In the genomic region with DNA sequence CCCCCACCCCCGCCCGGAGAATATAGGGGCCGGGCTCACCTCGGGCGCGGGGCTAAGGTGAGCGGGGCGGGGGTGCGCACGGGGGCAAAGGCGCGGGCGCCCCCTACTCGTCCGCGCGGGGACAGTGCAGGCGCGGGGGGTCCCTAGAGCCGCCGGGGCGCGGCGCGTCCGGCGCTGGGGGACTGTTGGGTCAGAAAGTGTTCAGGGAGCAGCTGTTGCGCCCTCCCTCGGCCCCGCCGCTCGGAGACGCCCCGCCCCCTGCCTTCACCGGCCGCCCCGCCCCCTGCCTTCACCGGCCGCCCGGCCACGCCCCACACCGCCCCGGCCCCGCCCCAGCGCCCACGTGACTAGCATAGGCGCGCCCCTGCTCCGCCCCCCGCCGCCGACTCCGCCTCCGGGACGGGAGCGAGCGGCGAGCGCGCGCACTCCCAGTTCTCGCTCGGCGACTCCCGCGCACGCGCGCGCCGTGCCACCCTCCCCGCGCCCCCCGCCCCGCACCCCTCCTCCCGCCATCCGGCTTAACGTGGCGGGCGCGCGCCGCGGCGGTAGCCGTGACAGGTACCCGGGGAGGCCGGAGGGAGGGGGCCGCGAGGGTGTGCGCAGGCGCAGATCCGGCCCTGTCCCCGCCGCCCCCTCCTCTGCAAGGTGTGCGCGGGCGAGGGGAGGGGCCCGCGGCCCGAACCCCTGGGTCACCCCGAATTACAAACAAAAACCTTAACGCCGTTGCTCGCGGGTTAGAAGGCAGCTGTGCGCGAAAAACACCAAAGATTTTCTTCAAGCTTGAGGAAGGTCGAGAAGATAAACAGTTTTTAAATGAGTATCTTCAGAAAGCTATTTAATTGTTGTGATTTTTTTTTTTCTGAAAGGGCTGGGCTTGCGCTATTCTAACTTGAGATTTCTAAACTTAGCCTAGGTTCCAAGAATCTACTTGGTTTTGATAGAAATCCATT, we compare ENCODE assay signal across 8 cellular contexts. TPM values are rescaled to one million over a fixed set of nuclear protein-coding genes. Genes with fewer than 3 reads are reported as not detected.
DNase-seq lines count a peak whose midpoint lies in the region; ATAC-seq and TF ChIP-seq lines count a peak whose summit lies in the region.

No MANE protein-coding gene starts in this region.

- no peaks in the 10 kb centered on the region for H3K9me3 Mint-ChIP-seq in IgD-negative memory B cell
- H3K9me3 Mint-ChIP-seq in activated T-cell treated with anti-CD3 and anti-CD28 coated beads, Interleukin-2, amount 50 U/mL, for 24 hours, result no peaks in the 10 kb centered on the region
- H3K9me3 Mint-ChIP-seq in naive B cell, result no peaks in the 10 kb centered on the region
- H3K9me3 Mint-ChIP-seq in stimulated activated effector memory CD8-positive, alpha-beta T cell treated with anti-CD3 and anti-CD28 coated beads, Interleukin-12 subunit alpha, Interleukin-12 subunit beta, amount 100 ng/mL, for 72 hours, result no peaks in the 10 kb centered on the region

- H3K4me1 ChIP-seq in OCI-LY7 (ENCODE audit: insufficient read depth, low read length, poor library complexity, severe bottlenecking) (peaks cover 30% of the 10 kb centered on the region), esophagus muscularis mucosa (peaks cover 9 to 53% (median 41%) of the 10 kb centered on the region in 4 donors)

- 1% methylated on average over 16 of the region's 110 CpGs for WGBS in esophagus muscularis mucosa

- peak overlapping the region; percentile 93 to 97 (median 95) for H3K27ac Mint-ChIP-seq in IgD-negative memory B cell
- H3K27ac Mint-ChIP-seq in activated T-cell treated with anti-CD3 and anti-CD28 coated beads, Interleukin-2, amount 50 U/mL, for 24 hours, result peak overlapping the region; percentile 95
- peak overlapping the region in 5 of 6 donors; percentile 88 to 97 (median 91) for H3K27ac Mint-ChIP-seq in naive B cell
- peak overlapping the region; percentile 78 for H3K27ac Mint-ChIP-seq in stimulated activated effector memory CD8-positive, alpha-beta T cell treated with anti-CD3 and anti-CD28 coated beads, Interleukin-12 subunit alpha, Interleukin-12 subunit beta, amount 100 ng/mL, for 72 hours

- TF ChIP-seq CTCF in OCI-LY7 (conservative IDR thresholded peaks at IDR 0.05; ENCODE audit: low read length), result peak; percentile 59
- peak in 1 of 3 experiments; percentile 2 for TF ChIP-seq CTCF in esophagus muscularis mucosa (IDR thresholded peaks at IDR 0.05)

- H3K27me3 Mint-ChIP-seq in IgD-negative memory B cell, result no peaks in the 10 kb centered on the region
- no peaks in the 10 kb centered on the region for H3K27me3 Mint-ChIP-seq in activated T-cell treated with anti-CD3 and anti-CD28 coated beads, Interleukin-2, amount 50 U/mL, for 24 hours
- H3K27me3 Mint-ChIP-seq in naive B cell, result no peaks in the 10 kb centered on the region

- H3K4me3 Mint-ChIP-seq in IgD-negative memory B cell (peak overlapping the region; percentile 91 to 97 (median 94)), naive B cell (peak overlapping the region; percentile 82 to 97 (median 90))
- H3K4me3 Mint-ChIP-seq in activated T-cell treated with anti-CD3 and anti-CD28 coated beads, Interleukin-2, amount 50 U/mL, for 24 hours, result peak overlapping the region; percentile 95
- peak overlapping the region; percentile 69 for H3K4me3 Mint-ChIP-seq in stimulated activated effector memory CD8-positive, alpha-beta T cell treated with anti-CD3 and anti-CD28 coated beads, Interleukin-12 subunit alpha, Interleukin-12 subunit beta, amount 100 ng/mL, for 72 hours

- ATAC-seq in GM21529 (IDR thresholded peaks at IDR 0.05; ENCODE audit: unreplicated experiment), result peak; percentile 65
- peak; percentile 67 to 71 for ATAC-seq in naive B cell (ENCODE audit: low read depth in 2 of 2)
- peak; percentile 83 for ATAC-seq in stimulated activated effector memory CD8-positive, alpha-beta T cell treated with anti-CD3 and anti-CD28 coated beads, Interleukin-12 subunit alpha, Interleukin-12 subunit beta, amount 100 ng/mL, for 72 hours

- H3K27ac ChIP-seq in OCI-LY7 (ENCODE audit: low read depth, low read length, poor library complexity, severe bottlenecking) (peak overlapping the region; percentile 95), esophagus muscularis mucosa (replicated peaks in 1 of 4) (peak overlapping the region; percentile 91 to 99 (median 99))

- DNase-seq in DMS 273 treated with DMSO at 0.1 percent for 48 hours (lab: John Stamatoyannopoulos, UW) (peak; percentile 80), OCI-LY7 (ENCODE audit: low spot score) (peak; percentile 96), esophagus muscularis mucosa (ENCODE audit: extremely low spot score) (peak; percentile 98), naive B cell (peak; percentile 95)
- DNase-seq in activated T-cell treated with anti-CD3 and anti-CD28 coated beads, Interleukin-2, amount 50 U/mL, for 24 hours, result peak; percentile 99
- peak; percentile 98 to 99 for DNase-seq in stimulated activated effector memory CD8-positive, alpha-beta T cell treated with anti-CD3 and anti-CD28 coated beads, Interleukin-12 subunit alpha, Interleukin-12 subunit beta, amount 100 ng/mL, for 72 hours (ENCODE audit: low spot score in 2 of 2)

- CTCF ChIA-PET in OCI-LY7 (lab: Charles Lee; ENCODE audit: unreplicated experiment), result no interaction called here

- no peaks in the 10 kb centered on the region for H3K9me2 ChIP-seq in OCI-LY7 (ENCODE audit: insufficient read depth, low read length)

- no peak for TF ChIP-seq EP300 in esophagus muscularis mucosa (IDR thresholded peaks at IDR 0.05)

- BruUV-seq in OCI-LY7 (replicated peaks; lab: Mats Ljungman, UMichigan), result no TSS peak

- H3K4me1 Mint-ChIP-seq in IgD-negative memory B cell (peaks cover 14 to 42% (median 41%) of the 10 kb centered on the region in 3 donors), naive B cell (peaks cover 22 to 60% (median 54%) of the 10 kb centered on the region in 3 donors)
- peaks cover 57% of the 10 kb centered on the region for H3K4me1 Mint-ChIP-seq in activated T-cell treated with anti-CD3 and anti-CD28 coated beads, Interleukin-2, amount 50 U/mL, for 24 hours (ENCODE audit: low read depth)
- peaks cover 47% of the 10 kb centered on the region for H3K4me1 Mint-ChIP-seq in stimulated activated effector memory CD8-positive, alpha-beta T cell treated with anti-CD3 and anti-CD28 coated beads, Interleukin-12 subunit alpha, Interleukin-12 subunit beta, amount 100 ng/mL, for 72 hours

- peaks cover 42% of the 10 kb centered on the region for H3K79me2 ChIP-seq in OCI-LY7 (ENCODE audit: insufficient read depth, low read depth, low read length)

- H3K36me3 Mint-ChIP-seq in IgD-negative memory B cell, result no peaks in the 10 kb centered on the region
- H3K36me3 Mint-ChIP-seq in activated T-cell treated with anti-CD3 and anti-CD28 coated beads, Interleukin-2, amount 50 U/mL, for 24 hours (ENCODE audit: low read depth), result peaks cover 33% of the 10 kb centered on the region
- no peaks in the 10 kb centered on the region for H3K36me3 Mint-ChIP-seq in naive B cell
- H3K36me3 Mint-ChIP-seq in stimulated activated effector memory CD8-positive, alpha-beta T cell treated with anti-CD3 and anti-CD28 coated beads, Interleukin-12 subunit alpha, Interleukin-12 subunit beta, amount 100 ng/mL, for 72 hours, result peaks cover 26% of the 10 kb centered on the region

- intact Hi-C loops in OCI-LY7 (cut with micrococcal nuclease; ENCODE audit: unreplicated experiment), result loop anchor here (2.0 to 5.0 kb wide), 5 partner anchors 28 to 323 kb away; no protein-coding TSS in a partner anchor
- intact Hi-C loops in esophagus muscularis mucosa (cut with DNase I), result no loop called here

- H3K4me3 ChIP-seq in OCI-LY7 (ENCODE audit: low read depth, low read length, poor library complexity, severe bottlenecking) (peak overlapping the region; percentile 100), esophagus muscularis mucosa (peak overlapping the region; percentile 75 to 94 (median 94))

- POLR2A ChIA-PET in OCI-LY7 (lab: Charles Lee), result interaction anchor here (0.6 to 2.4 kb wide), 19 partner anchors 12 to 419 kb away, joined by 3 to 20 read pairs (median 4); no protein-coding TSS in a partner anchor

- no peaks in the 10 kb centered on the region for H3K9me3 ChIP-seq in OCI-LY7 (ENCODE audit: low read length)
- no peaks in the 10 kb centered on the region for H3K9me3 ChIP-seq in esophagus muscularis mucosa

- no peaks in the 10 kb centered on the region for H4K20me1 ChIP-seq in OCI-LY7 (ENCODE audit: insufficient read depth, low read length)

- H3K27me3 ChIP-seq in esophagus muscularis mucosa, result no peaks in the 10 kb centered on the region

- no peaks in the 10 kb centered on the region for H3K36me3 ChIP-seq in OCI-LY7 (ENCODE audit: insufficient read depth, low read length)
- no peaks in the 10 kb centered on the region for H3K36me3 ChIP-seq in esophagus muscularis mucosa

- TF ChIP-seq POLR2A in esophagus muscularis mucosa (IDR thresholded peaks at IDR 0.05; ENCODE audit: low read depth), result peak; percentile 84

- peak overlapping the region; percentile 90; the same call in 1 of the 2 replicates for H2AFZ ChIP-seq in OCI-LY7 (ENCODE audit: low read length)

- peak overlapping the region; percentile 90 for H3K4me2 ChIP-seq in OCI-LY7 (ENCODE audit: low read length)

RNA-seq across cellular contexts. Expression of gene ZNF217, which starts 0.7 kb away (rescaled TPM):
- polyA plus RNA-seq in IgD-negative memory B cell (29.9 TPM), naive B cell (ENCODE audit: low read depth in 6 of 6) (10 to 100 TPM in 5 of 6 donors, 1 to 10 TPM in 1; 8.8 to 31.0 (median 24.7) TPM)
- total RNA-seq in OCI-LY7 (2014; rRNA removed; shearing (Covaris generic)), result 35.1 and 39.7 TPM in 2 replicates
- total RNA-seq in OCI-LY7 (2022) (68.4 and 77.0 TPM in 2 replicates), esophagus muscularis mucosa (10 to 100 TPM; 15.4 to 27.3 (median 18.6) TPM)

Comparison
In these comparisons a context has a peak if more than half of its experiments do, and no peak if none do; other contexts are left out.
1. Peak in every context shown above with its lines: DNase-seq, ATAC-seq, H3K4me3 ChIP-seq and H3K27ac ChIP-seq.